16 cellular contexts compared by ENCODE assay signal in the genomic region with DNA sequence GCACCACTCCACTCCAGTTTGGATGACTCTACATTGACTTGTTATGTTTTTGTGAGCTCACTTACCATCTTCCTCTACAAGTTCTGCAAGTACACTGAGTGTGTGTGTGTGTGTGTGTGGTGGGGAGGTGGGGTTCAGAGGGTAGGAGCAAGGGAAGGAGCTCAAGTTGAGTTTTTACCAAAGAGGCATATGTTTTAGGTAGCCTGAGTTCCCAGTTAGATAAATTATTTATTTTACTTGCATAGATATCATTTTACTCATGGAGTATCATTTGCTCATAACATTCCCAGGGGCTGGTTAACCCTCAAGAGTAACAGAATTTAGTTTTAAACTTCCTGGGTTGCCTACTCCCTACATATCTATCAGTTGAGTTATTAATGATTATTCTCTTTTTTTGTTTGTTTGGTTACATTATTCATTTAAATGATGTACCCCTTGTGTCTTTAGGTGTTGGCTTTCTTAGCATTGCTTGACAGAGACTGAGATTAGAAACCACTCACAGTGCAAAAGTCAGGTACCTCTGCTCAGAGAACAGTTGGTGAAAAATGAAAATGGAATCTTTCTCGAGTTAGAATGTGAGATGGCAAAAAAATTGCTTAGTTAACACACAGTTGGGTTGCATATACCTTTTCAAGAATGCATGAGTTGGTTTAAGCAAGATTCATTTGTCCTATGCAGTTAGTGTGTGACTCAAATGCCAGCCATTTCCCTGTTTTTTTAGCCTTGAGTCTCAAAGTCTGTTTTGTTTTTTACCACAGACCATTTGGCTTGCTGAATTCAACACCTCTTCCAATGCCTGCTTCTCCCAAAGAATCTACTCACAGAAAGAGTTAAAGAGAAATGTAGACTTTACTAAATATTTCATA. TPM values are rescaled to one million over a fixed set of nuclear protein-coding genes. Genes with fewer than 3 reads are reported as not detected.
DNase-seq lines count a peak whose midpoint lies in the region; ATAC-seq, FAIRE-seq and TF ChIP-seq lines count a peak whose summit lies in the region.
"Had no signal": no experiment of that assay in that cellular context is flagged by ENCODE, and none has a peak within 500 bp of the region (broad histone marks: within the 10 kb centered on the region; RNA-seq: fewer than 3 reads in every experiment).

No MANE protein-coding gene starts in this region.

- H3K4me1 Mint-ChIP-seq in activated CD4-positive, alpha-beta T cell treated with anti-CD3 and anti-CD28 coated beads, Interleukin-2, amount 10 ng/mL, durations not matched to agents 7 days and 5 days = peaks cover 7% of the 10 kb centered on the region
- H3K4me1 Mint-ChIP-seq in osteocyte (ENCODE audit: unreplicated experiment) = peaks cover 29% of the 10 kb centered on the region
- H3K4me1 Mint-ChIP-seq: neural crest cell had no signal

- H3K27me3 ChIP-seq in RWPE2 (ENCODE audit: insufficient read depth, poor library complexity, severe bottlenecking) (no peaks in the 10 kb centered on the region), HepG2 (ENCODE audit: control insufficient read depth in 1 of 2, insufficient read depth in 2 of 2, low read length in 2 of 2) (no peaks in the 10 kb centered on the region)
- H3K27me3 ChIP-seq: upper lobe of right lung had no signal

- no peak for TF ChIP-seq POLR2A in HepG2 (IDR thresholded peaks at IDR 0.05; ENCODE audit: insufficient read depth in 1 of 2, low read depth in 2 of 2, low read length in 2 of 2)

- intact Hi-C loops in HepG2 (cut with micrococcal nuclease; ENCODE audit: unreplicated experiment) = no loop called here

- peaks cover 6% of the 10 kb centered on the region for H3K36me3 Mint-ChIP-seq in activated CD4-positive, alpha-beta T cell treated with anti-CD3 and anti-CD28 coated beads, Interleukin-2, amount 10 ng/mL, durations not matched to agents 7 days and 5 days (ENCODE audit: low read depth)
- no peaks in the 10 kb centered on the region for H3K36me3 Mint-ChIP-seq in osteocyte (ENCODE audit: unreplicated experiment)

- TF ChIP-seq CTCF in RWPE2 (IDR thresholded peaks at IDR 0.05; ENCODE audit: poor library complexity, severe bottlenecking) (no peak), cardiac fibroblast (IDR thresholded peaks at IDR 0.05; ENCODE audit: low read depth, low read length) (no peak), osteocyte (IDR thresholded peaks at IDR 0.05) (no peak), HepG2 (CRISPR knock-in tag; IDR thresholded peaks at IDR 0.05) (no peak)

- no peaks in the 10 kb centered on the region for H3K79me2 ChIP-seq in HepG2 (ENCODE audit: insufficient read depth, low read length)

- H3K4me1 ChIP-seq in RWPE2 (ENCODE audit: insufficient read depth, poor library complexity, severe bottlenecking) (peaks cover 24% of the 10 kb centered on the region), HepG2 (ENCODE audit: insufficient read depth, low read length) (no peaks in the 10 kb centered on the region)

- H3K36me3 ChIP-seq in RWPE2 (ENCODE audit: low read depth) (no peaks in the 10 kb centered on the region), HepG2 (replicated peaks in 1 of 2; ENCODE audit: control insufficient read depth in 1 of 2, insufficient read depth in 2 of 2, low read length in 2 of 2) (no peaks in the 10 kb centered on the region)
- H3K36me3 ChIP-seq: upper lobe of right lung had no signal

- H3K27ac Mint-ChIP-seq in activated CD4-positive, alpha-beta T cell treated with anti-CD3 and anti-CD28 coated beads, Interleukin-2, amount 10 ng/mL, durations not matched to agents 7 days and 5 days = peak overlapping the region; percentile 62
- peak overlapping the region; percentile 75 for H3K27ac Mint-ChIP-seq in osteocyte (ENCODE audit: unreplicated experiment)

- no peak for DNase-seq in activated CD4-positive, alpha-beta T cell treated with anti-CD3 and anti-CD28 coated beads, Interleukin-2, amount 10 ng/mL, durations not matched to agents 7 days and 5 days
- no peak for DNase-seq in activated CD4-positive, alpha-beta T cell treated with anti-CD3 and anti-CD28 coated beads, Interleukin-2, amount 50 U/mL, for 48 hours
- DNase-seq in RWPE2 (ENCODE audit: low spot score) (no peak), cardiac fibroblast (ENCODE audit: low read depth in 2 of 2) (peak; percentile 17 to 84), osteocyte (ENCODE audit: extremely low spot score, unreplicated experiment) (no peak), HepG2 (ENCODE audit: low spot score) (no peak), NOMO-1 treated with dmso at 0.1 percent for 144 hours (lab: John Stamatoyannopoulos, UW; ENCODE audit: unreplicated experiment) (no peak)
- DNase-seq: activated effector memory CD4-positive, alpha-beta T cell treated with anti-CD3 and anti-CD28 coated beads, Interleukin-2, amount 50 U/mL, for 16 hours; left ventricle myocardium superior; MV-4-11; NCI-H345; upper lobe of right lung had no signal

- no peak overlapping the region for H3K9ac ChIP-seq in HepG2 (ENCODE audit: insufficient read depth, low read depth, low read length)

- no peak overlapping the region for H3K4me3 Mint-ChIP-seq in activated CD4-positive, alpha-beta T cell treated with anti-CD3 and anti-CD28 coated beads, Interleukin-2, amount 10 ng/mL, durations not matched to agents 7 days and 5 days
- no peak overlapping the region for H3K4me3 Mint-ChIP-seq in osteocyte (ENCODE audit: unreplicated experiment)
- H3K4me3 Mint-ChIP-seq: neural crest cell had no signal

- WGBS in HepG2 (ENCODE audit: low lambda C conversion rate) = 17% methylated on average over 1 of the region's 1 CpG

- CTCF ChIA-PET in activated CD4-positive, alpha-beta T cell treated with anti-CD3 and anti-CD28 coated beads, Interleukin-2, amount 10 ng/mL, durations not matched to agents 7 days and 5 days (lab: Charles Lee) = interaction anchor here (0.7 to 3.0 kb wide), 4 partner anchors 8 to 164 kb away, joined by 3 to 18 read pairs (median 4); partner anchors contain the start of gene TNFSF8
- CTCF ChIA-PET in HepG2 (lab: Yijun Ruan, JAX; ENCODE audit: low intra/inter-chr PET ratio, low total read pairs) = no interaction called here

- H3K9me3 ChIP-seq in RWPE2 (ENCODE audit: severe bottlenecking) (no peaks in the 10 kb centered on the region), HepG2 (ENCODE audit: low read length) (no peaks in the 10 kb centered on the region)
- H3K9me3 ChIP-seq: A549, upper lobe of right lung had no signal

- POLR2A ChIA-PET in activated CD4-positive, alpha-beta T cell treated with anti-CD3 and anti-CD28 coated beads, Interleukin-2, amount 10 ng/mL, durations not matched to agents 7 days and 5 days (lab: Charles Lee) = no interaction called here
- POLR2A ChIA-PET in HepG2 (lab: Yijun Ruan, JAX) = no interaction called here

- no TSS peak for BruUV-seq in HepG2 (replicated peaks; lab: Mats Ljungman, UMichigan)

- no peak for TF ChIP-seq RAD21 in HepG2 (CRISPR knock-in tag; IDR thresholded peaks at IDR 0.05)

- TF ChIP-seq EP300 in HepG2 (IDR thresholded peaks at IDR 0.05; ENCODE audit: low read depth in 2 of 2, low read length in 2 of 2) (no peak), HepG2 (CRISPR knock-in tag; IDR thresholded peaks at IDR 0.05; ENCODE audit: borderline replicate concordance) (no peak)

- H3K27ac ChIP-seq in RWPE2 (ENCODE audit: poor library complexity, severe bottlenecking) (peak overlapping the region; percentile 39), HepG2 (ENCODE audit: extremely low read length, insufficient read depth, low read length) (no peak overlapping the region)
- H3K27ac ChIP-seq: upper lobe of right lung had no signal

- no peak for FAIRE-seq in HepG2 (lab: Jason Lieb, UNC)
- FAIRE-seq: A549, D721Med had no signal

- in situ Hi-C loops in HepG2 (cut with HindIII; ENCODE audit: extremely low pct_ligation_motif_present, low pct_unique_long_range_greater_than_20kb) = loop anchor here (25.0 kb wide), 2 partner anchors 489 to 611 kb away; no protein-coding TSS in a partner anchor

- H3K4me2 ChIP-seq in HepG2 (ENCODE audit: low read depth, low read length) = no peak overlapping the region
- H3K4me2 ChIP-seq: A549 had no signal

- no peak overlapping the region for H3K4me3 ChIP-seq in RWPE2 (ENCODE audit: severe bottlenecking)
- no peak overlapping the region for H3K4me3 ChIP-seq in cardiac fibroblast (replicated peaks in 1 of 2; ENCODE audit: low read depth in 2 of 2, low read length in 2 of 2)
- no peak overlapping the region for H3K4me3 ChIP-seq in HepG2 (replicated peaks in 1 of 3; ENCODE audit: insufficient read depth in 1 of 3, low read depth in 2 of 3, low read length in 3 of 3)
- H3K4me3 ChIP-seq: A549, upper lobe of right lung had no signal

- peak; percentile 59; the same call in 2 of the 3 replicates for ATAC-seq in RWPE2 (ENCODE audit: low read depth)
- no peak for ATAC-seq in HG03521 (IDR thresholded peaks at IDR 0.05; ENCODE audit: unreplicated experiment)
- no peak for ATAC-seq in HepG2
- ATAC-seq: A549, left ventricle myocardium superior, upper lobe of right lung had no signal

- peaks cover 24% of the 10 kb centered on the region for H3K9me3 Mint-ChIP-seq in activated CD4-positive, alpha-beta T cell treated with anti-CD3 and anti-CD28 coated beads, Interleukin-2, amount 10 ng/mL, durations not matched to agents 7 days and 5 days
- H3K9me3 Mint-ChIP-seq in osteocyte (ENCODE audit: unreplicated experiment) = no peaks in the 10 kb centered on the region
- H3K9me3 Mint-ChIP-seq: neural crest cell had no signal

- H3K27me3 Mint-ChIP-seq in activated CD4-positive, alpha-beta T cell treated with anti-CD3 and anti-CD28 coated beads, Interleukin-2, amount 10 ng/mL, durations not matched to agents 7 days and 5 days = no peaks in the 10 kb centered on the region
- no peaks in the 10 kb centered on the region for H3K27me3 Mint-ChIP-seq in osteocyte (ENCODE audit: unreplicated experiment)

- H2AFZ ChIP-seq in HepG2 (ENCODE audit: low read length) = no peak overlapping the region

- H4K20me1 ChIP-seq in HepG2 (ENCODE audit: insufficient read depth, low read length) = no peaks in the 10 kb centered on the region

RNA-seq across cellular contexts. Expression of gene TNFSF8, which starts 29.2 kb away (rescaled TPM):
- total RNA-seq in activated CD4-positive, alpha-beta T cell treated with anti-CD3 and anti-CD28 coated beads, Interleukin-2, amount 10 ng/mL, durations not matched to agents 7 days and 5 days = 10 to 100 TPM; 76.2 to 88.8 TPM
- total RNA-seq in osteocyte (not detected in 2 replicates), HepG2 (2016; rRNA removed; fragmentation: Illumina TruSeq; extraction: Trizol) (not detected in 2 replicates)
- not detected in 2 replicates for total RNA-seq in HepG2 (2016; cell fraction: cytosol; rRNA removed; fragmentation: Illumina TruSeq; extraction: Trizol; ENCODE audit: low read depth)
- not detected in 2 replicates for total RNA-seq in HepG2 (2016; cell fraction: insoluble cytoplasmic fraction; rRNA removed; fragmentation: Illumina TruSeq; extraction: Trizol)
- not detected in 2 replicates for total RNA-seq in HepG2 (2016; cell fraction: membrane; rRNA removed; fragmentation: Illumina TruSeq; extraction: Trizol)
- total RNA-seq in HepG2 (2016; cell fraction: nucleus; rRNA removed; fragmentation: Illumina TruSeq; extraction: Trizol) = not detected in 2 replicates
- not detected in 2 replicates for polyA plus RNA-seq in HepG2 (2011; rRNA removed)
- not detected in 2 replicates for polyA plus RNA-seq in HepG2 (2011; cell fraction: cytosol; rRNA removed)
- not detected in 2 replicates for polyA plus RNA-seq in HepG2 (2011; cell fraction: nucleus; rRNA removed)
- polyA plus RNA-seq in HepG2 (2012) = not detected in 2 replicates
- not detected in 2 replicates for polyA plus RNA-seq in HepG2 (2016; cell fraction: cytosol; fragmentation: Illumina TruSeq; extraction: Trizol; ENCODE audit: low read depth)
- not detected in 2 replicates for polyA plus RNA-seq in HepG2 (2016; cell fraction: insoluble cytoplasmic fraction; fragmentation: Illumina TruSeq; extraction: Trizol; ENCODE audit: low read depth)
- polyA plus RNA-seq in HepG2 (2016; cell fraction: membrane; fragmentation: Illumina TruSeq; extraction: Trizol; ENCODE audit: low read depth) = not detected in 2 replicates
- not detected in 2 replicates for polyA plus RNA-seq in HepG2 (2016; cell fraction: nucleus; fragmentation: Illumina TruSeq; extraction: Trizol; ENCODE audit: insufficient read depth, low read depth)
- polyA minus RNA-seq in HepG2 (2011; rRNA and poly(A)+ RNA removed; ENCODE audit: low replicate concordance) = not detected in 2 replicates
- polyA minus RNA-seq in HepG2 (2011; cell fraction: cytosol; rRNA and poly(A)+ RNA removed) = not detected in 2 replicates
- polyA minus RNA-seq in HepG2 (2011; cell fraction: nucleus; rRNA and poly(A)+ RNA removed) = not detected in 2 replicates
- total RNA-seq: neural crest cell had no signal
- polyA plus RNA-seq: A549 had no signal

Comparison
In these comparisons a context has a peak if more than half of its experiments do, and no peak if none do; other contexts are left out.
1. DNase-seq: peak in cardiac fibroblast (2 of 2); none in activated CD4-positive, alpha-beta T cell treated with anti-CD3 and anti-CD28 coated beads, Interleukin-2, amount 10 ng/mL, durations not matched to agents 7 days and 5 days (single experiment), activated CD4-positive, alpha-beta T cell treated with anti-CD3 and anti-CD28 coated beads, Interleukin-2, amount 50 U/mL, for 48 hours (0 of 2), RWPE2 (single experiment), osteocyte (single experiment), HepG2 (single experiment) and NOMO-1 treated with dmso at 0.1 percent for 144 hours (single experiment).
2. RNA of gene TNFSF8, which starts 29.2 kb away (total RNA-seq): 76.2 to 88.8 TPM in activated CD4-positive, alpha-beta T cell treated with anti-CD3 and anti-CD28 coated beads, Interleukin-2, amount 10 ng/mL, durations not matched to agents 7 days and 5 days; not detected in osteocyte and not detected in HepG2; every median in the first group is over 10 times any median in the second.